In the genomic region with DNA sequence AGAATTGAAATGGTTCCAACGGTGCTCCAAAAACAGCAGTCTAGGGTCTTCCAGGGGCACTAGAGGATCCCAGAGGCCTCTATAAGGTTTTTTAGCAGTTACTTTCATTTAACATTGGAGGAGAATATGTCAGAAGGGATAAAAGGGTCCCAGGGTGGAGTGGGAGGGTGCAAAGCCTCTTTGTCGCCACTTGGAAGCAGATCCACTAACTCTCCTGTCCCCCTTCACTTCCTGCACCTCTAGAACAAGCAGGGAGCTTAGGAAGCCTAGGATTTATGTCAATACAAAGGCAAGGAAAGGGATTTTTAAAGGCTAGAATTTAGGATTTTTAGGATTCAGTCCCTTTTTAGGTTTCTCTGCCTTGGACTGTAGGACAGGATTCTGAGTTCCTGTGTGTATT, we compare ENCODE assay signal across 22 cellular contexts. TPM values are rescaled to one million over a fixed set of nuclear protein-coding genes. Genes with fewer than 3 reads are reported as not detected.
"Had no signal": no experiment of that assay in that cellular context is flagged by ENCODE, and none has a peak within 500 bp of the region (broad histone marks: within the 10 kb centered on the region; RNA-seq: fewer than 3 reads in every experiment).

No MANE protein-coding gene starts in this region.

- H3K36me3 Mint-ChIP-seq: activated naive CD8-positive, alpha-beta T cell treated with anti-CD3 and anti-CD28 coated beads, Interleukin-2, amount 10 ng/mL, durations not matched to agents 7 days and 5 days; naive B cell had no signal

- H3K27ac Mint-ChIP-seq: activated naive CD4-positive, alpha-beta T cell treated with anti-CD3 and anti-CD28 coated beads for 36 hours; activated naive CD8-positive, alpha-beta T cell treated with anti-CD3 and anti-CD28 coated beads, Interleukin-2, amount 10 ng/mL, durations not matched to agents 7 days and 5 days; naive B cell had no signal

- H3K9me3 ChIP-seq: body of pancreas, left ventricle myocardium inferior, upper lobe of left lung had no signal

- H3K27ac ChIP-seq: body of pancreas, left ventricle myocardium inferior, upper lobe of left lung had no signal

- H3K4me3 ChIP-seq: body of pancreas, left ventricle myocardium inferior, upper lobe of left lung had no signal

- H3K36me3 ChIP-seq: left ventricle myocardium inferior, upper lobe of left lung had no signal

- H3K4me3 Mint-ChIP-seq: activated naive CD4-positive, alpha-beta T cell treated with anti-CD3 and anti-CD28 coated beads for 36 hours; activated naive CD8-positive, alpha-beta T cell treated with anti-CD3 and anti-CD28 coated beads, Interleukin-2, amount 10 ng/mL, durations not matched to agents 7 days and 5 days; naive B cell had no signal

- H3K9me3 Mint-ChIP-seq: activated naive CD4-positive, alpha-beta T cell treated with anti-CD3 and anti-CD28 coated beads for 36 hours; activated naive CD8-positive, alpha-beta T cell treated with anti-CD3 and anti-CD28 coated beads, Interleukin-2, amount 10 ng/mL, durations not matched to agents 7 days and 5 days; naive B cell had no signal

- H3K27me3 ChIP-seq: body of pancreas, upper lobe of left lung had no signal

- DNase-seq: activated CD4-positive, alpha-beta T cell treated with anti-CD3 and anti-CD28 coated beads, Interleukin-2, amount 50 U/mL, for 4 hours; activated naive CD4-positive, alpha-beta T cell treated with anti-CD3 and anti-CD28 coated beads for 36 hours; activated naive CD8-positive, alpha-beta T cell treated with anti-CD3 and anti-CD28 coated beads, Interleukin-2, amount 10 ng/mL, durations not matched to agents 7 days and 5 days; activated T-cell treated with anti-CD3 and anti-CD28 coated beads, Interleukin-2, amount 50 U/mL, for 48 hours; amniotic stem cell; dermis blood vessel endothelial cell; effector CD8-positive, alpha-beta T cell; foreskin melanocyte; hippocampal formation; left ventricle myocardium inferior; mammary epithelial cell; naive B cell; stimulated activated CD4-positive, alpha-beta T cell treated with anti-CD3 and anti-CD28 coated beads, Interleukin-4, amount 100 ng/mL, for 24 hours; stimulated activated naive CD4-positive, alpha-beta T cell treated with Interleukin-2 at 50 U/mL for 16 hours; T-helper 9 cell; upper lobe of left lung had no signal

RNA-seq across cellular contexts. Expression of a gene that starts 8.3 kb away (rescaled TPM):
- total RNA-seq: body of pancreas, dermis blood vessel endothelial cell, left ventricle myocardium inferior, osteoblast, subcutaneous adipose tissue had no signal

RNA-seq across cellular contexts. Expression of a gene that starts 28.8 kb away (rescaled TPM):
- total RNA-seq: activated CD8-positive, alpha-beta memory T cell treated with anti-CD3 and anti-CD28 coated beads for 36 hours; activated naive CD4-positive, alpha-beta T cell treated with anti-CD3 and anti-CD28 coated beads for 36 hours; activated naive CD8-positive, alpha-beta T cell treated with anti-CD3 and anti-CD28 coated beads, Interleukin-2, amount 10 ng/mL, durations not matched to agents 7 days and 5 days; body of pancreas; dermis blood vessel endothelial cell; left ventricle myocardium inferior; mammary epithelial cell; osteoblast; posterior vena cava; subcutaneous adipose tissue; T-helper 1 cell treated with Interleukin-12 subunit alpha and Interleukin-12 subunit beta and Interleukin-4 antibody, amounts not matched to agents 30 ng/mL and 1 ng/mL, for 36 hours; upper lobe of left lung had no signal

RNA-seq across cellular contexts. Expression of a gene that starts 43.4 kb away (rescaled TPM):
- total RNA-seq: activated CD8-positive, alpha-beta memory T cell treated with anti-CD3 and anti-CD28 coated beads for 36 hours; activated naive CD4-positive, alpha-beta T cell treated with anti-CD3 and anti-CD28 coated beads for 36 hours; activated naive CD8-positive, alpha-beta T cell treated with anti-CD3 and anti-CD28 coated beads, Interleukin-2, amount 10 ng/mL, durations not matched to agents 7 days and 5 days; body of pancreas; dermis blood vessel endothelial cell; left ventricle myocardium inferior; mammary epithelial cell; osteoblast; posterior vena cava; subcutaneous adipose tissue; T-helper 1 cell treated with Interleukin-12 subunit alpha and Interleukin-12 subunit beta and Interleukin-4 antibody, amounts not matched to agents 30 ng/mL and 1 ng/mL, for 36 hours had no signal
